1 cellular context compared by ENCODE assay signal in genomic region chr10:131981429-131982184, GRCh38.
TF ChIP-seq lines count a peak whose summit lies in the region.

TSS of gene BNIP3 (minus strand) at chr10:131981923. CDS start at chr10:131981806, 117 bp downstream.

TF ChIP-seq in SK-N-SH, 30 proteins besides CTCF, POLR2A, EP300 and RAD21 (continued from another document):
- no peak for TF ChIP-seq REST (IDR thresholded peaks at IDR 0.05; ENCODE audit: low read depth, low read length)
- no peak for TF ChIP-seq RFX5 (IDR thresholded peaks at IDR 0.05; ENCODE audit: low read length)
- TF ChIP-seq SMC3 (IDR thresholded peaks at IDR 0.05; ENCODE audit: low read depth, low read length), result no peak
- TF ChIP-seq TAF1 (IDR thresholded peaks at IDR 0.05; ENCODE audit: borderline replicate concordance, low read depth, low read length), result peak; percentile 84
- TF ChIP-seq MAX (IDR thresholded peaks at IDR 0.05; ENCODE audit: low read depth), result peak; percentile 9; the same call in 1 of the 2 replicates
- TF ChIP-seq MEF2A (IDR thresholded peaks at IDR 0.05; ENCODE audit: borderline replicate concordance, low read depth), result no peak
- no peak for TF ChIP-seq GATA2 (CRISPR knock-in tag; IDR thresholded peaks at IDR 0.05)
- TF ChIP-seq RCOR1 (IDR thresholded peaks at IDR 0.05; ENCODE audit: low read length), result no peak
- no peak for TF ChIP-seq NFIC (IDR thresholded peaks at IDR 0.05; ENCODE audit: borderline replicate concordance)
- TF ChIP-seq MXI1 (IDR thresholded peaks at IDR 0.05; ENCODE audit: low read depth, low read length), result peak; percentile 38; the same call in 1 of the 2 replicates
- TF ChIP-seq CHD2 (IDR thresholded peaks at IDR 0.05; ENCODE audit: low read length, partially characterized antibody), result no peak
